ENCODE assay signal across 13 cellular contexts in genomic region chr3:45367451-45367850, GRCh38. TPM values are rescaled to one million over a fixed set of nuclear protein-coding genes. Genes with fewer than 3 reads are reported as not detected.
DNase-seq lines count a peak whose midpoint lies in the region; ATAC-seq, FAIRE-seq and TF ChIP-seq lines count a peak whose summit lies in the region.
"Had no signal": no experiment of that assay in that cellular context is flagged by ENCODE, and none has a peak within 500 bp of the region (broad histone marks: within the 10 kb centered on the region; RNA-seq: fewer than 3 reads in every experiment).

No MANE protein-coding gene starts in this region.

- dilution Hi-C loops in keratinocyte (cut with MboI; ENCODE audit: extremely low pct_ligation_motif_present, low sequenced_read_pairs), result loop anchor here (5.0 kb wide), 1 partner anchor 35 kb away; no protein-coding TSS in a partner anchor

- H3K9me3 ChIP-seq in keratinocyte (ENCODE audit: control insufficient read depth, low read depth, low read length) (no peaks in the 10 kb centered on the region), right lobe of liver (no peaks in the 10 kb centered on the region)
- H3K9me3 ChIP-seq: esophagus muscularis mucosa, neutrophil had no signal

- intact Hi-C loops in right lobe of liver (cut with DNase I), result no loop called here

- no peak overlapping the region for H3K9ac ChIP-seq in keratinocyte (ENCODE audit: control insufficient read depth, extremely low read depth, insufficient read depth, low read length)

- H3K4me2 ChIP-seq in keratinocyte (ENCODE audit: control insufficient read depth, extremely low read depth, insufficient read depth, low read depth, low read length), result no peak overlapping the region

- H4K20me1 ChIP-seq in keratinocyte (ENCODE audit: control insufficient read depth, extremely low read depth, insufficient read depth, low read length), result no peaks in the 10 kb centered on the region

- H2AFZ ChIP-seq in keratinocyte (ENCODE audit: control insufficient read depth, low read length), result no peak overlapping the region

- no peak for ATAC-seq in HG02759 (IDR thresholded peaks at IDR 0.05; ENCODE audit: unreplicated experiment)
- ATAC-seq in HG03565 (IDR thresholded peaks at IDR 0.05; ENCODE audit: unreplicated experiment), result no peak
- ATAC-seq in right lobe of liver, result no peak
- no peak for ATAC-seq in GM19467 (IDR thresholded peaks at IDR 0.05; ENCODE audit: unreplicated experiment)
- ATAC-seq: left cardiac atrium had no signal

- no peak overlapping the region for H3K27ac ChIP-seq in keratinocyte (ENCODE audit: control insufficient read depth, insufficient read depth, low read length)
- H3K27ac ChIP-seq in right lobe of liver, result no peak overlapping the region
- H3K27ac ChIP-seq: neutrophil had no signal

- no peak overlapping the region for H3K4me3 ChIP-seq in keratinocyte (ENCODE audit: control insufficient read depth in 2 of 3, extremely low read depth in 1 of 3, insufficient read depth in 2 of 3, low read depth in 1 of 3, low read length in 3 of 3)
- no peak overlapping the region for H3K4me3 ChIP-seq in right lobe of liver
- H3K4me3 ChIP-seq: esophagus muscularis mucosa had no signal

- no peaks in the 10 kb centered on the region for H3K27me3 ChIP-seq in keratinocyte (ENCODE audit: control insufficient read depth, extremely low read depth, insufficient read depth, low read length)
- no peaks in the 10 kb centered on the region for H3K27me3 ChIP-seq in right lobe of liver
- H3K27me3 ChIP-seq: esophagus muscularis mucosa, neutrophil had no signal

- H3K9me1 ChIP-seq in keratinocyte (ENCODE audit: control insufficient read depth, extremely low read depth, insufficient read depth, low read length), result no peaks in the 10 kb centered on the region

- no peaks in the 10 kb centered on the region for H3K79me2 ChIP-seq in keratinocyte (ENCODE audit: control insufficient read depth, insufficient read depth, low read length)

- H3K36me3 ChIP-seq in keratinocyte (ENCODE audit: control insufficient read depth in 2 of 2, extremely low read depth in 1 of 2, insufficient read depth in 2 of 2, low read length in 2 of 2), result no peaks in the 10 kb centered on the region
- no peaks in the 10 kb centered on the region for H3K36me3 ChIP-seq in right lobe of liver
- H3K36me3 ChIP-seq: esophagus muscularis mucosa, neutrophil had no signal

- TF ChIP-seq CTCF in keratinocyte (optimal IDR thresholded peaks at IDR 0.05 in 1 of 3, IDR thresholded peaks at IDR 0.05 in 1 of 3, conservative IDR thresholded peaks at IDR 0.05 in 1 of 3; ENCODE audit: extremely low read depth in 1 of 3, insufficient read depth in 2 of 3, low read length in 3 of 3) (no peak), right lobe of liver (IDR thresholded peaks at IDR 0.05) (no peak)

- WGBS in right lobe of liver (ENCODE audit: insufficient coverage, low coverage, low lambda C conversion rate, missing lambda C conversion rate), result 59% methylated on average over 2 of the region's 2 CpGs

- peak; percentile 56 for FAIRE-seq in keratinocyte (lab: Jason Lieb, UNC)

- peak; percentile 59 for DNase-seq in A172 (ENCODE audit: low spot score)
- DNase-seq in HS-27A (ENCODE audit: low read depth), result peak; percentile 55
- DNase-seq in amniotic stem cell (lab: John Stamatoyannopoulos, UW), result peak; percentile 70
- no peak for DNase-seq in keratinocyte (ENCODE audit: low read depth, low spot score)
- no peak for DNase-seq in right lobe of liver
- DNase-seq: activated CD8-positive, alpha-beta memory T cell treated with anti-CD3 and anti-CD28 coated beads, Interleukin-2, amount 50 U/mL, for 4 hours; left cardiac atrium; NCI-H2107 had no signal

- no peak for TF ChIP-seq POLR2A in right lobe of liver (IDR thresholded peaks at IDR 0.05)

- no peaks in the 10 kb centered on the region for H3K4me1 ChIP-seq in keratinocyte (ENCODE audit: control insufficient read depth, extremely low read depth, insufficient read depth, low read length)
- no peaks in the 10 kb centered on the region for H3K4me1 ChIP-seq in right lobe of liver

RNA-seq across cellular contexts. Expression of gene LARS2, which starts 20.9 kb away (rescaled TPM):
- 19.9 and 21.9 TPM in 2 replicates for total RNA-seq in A172 (2014; rRNA removed; shearing (Covaris generic))
- 21.3 to 23.3 TPM (median 22.4 TPM) in 3 replicates for polyA plus RNA-seq in keratinocyte
- 4.4 TPM for polyA plus RNA-seq in keratinocyte (2011; ENCODE audit: low read depth)
- 9.5 and 12.1 TPM in 2 replicates for polyA plus RNA-seq in keratinocyte (2011; cell fraction: cytosol; rRNA removed)
- 40.6 and 41.4 TPM in 2 replicates for polyA plus RNA-seq in keratinocyte (2011; cell fraction: nucleus; rRNA removed)
- polyA plus RNA-seq in keratinocyte (2012; ENCODE audit: low replicate concordance), result 5.8 and 20.2 TPM in 2 replicates
- polyA minus RNA-seq in keratinocyte, result 24.0 to 49.9 TPM (median 44.6 TPM) in 3 replicates
- polyA minus RNA-seq in keratinocyte (2011; cell fraction: cytosol; rRNA and poly(A)+ RNA removed), result 13.6 TPM
- 43.9 and 72.4 TPM in 2 replicates for polyA minus RNA-seq in keratinocyte (2011; cell fraction: nucleus; rRNA and poly(A)+ RNA removed)
- total RNA-seq in right lobe of liver, result 10 to 100 TPM; 12.0 to 18.6 (median 14.4) TPM

Comparison
In these comparisons a context has a peak if more than half of its experiments do, and no peak if none do; other contexts are left out.
1. DNase-seq: peak in A172 (single experiment), HS-27A (single experiment) and amniotic stem cell (single experiment); none in keratinocyte (single experiment) and right lobe of liver (0 of 3).